Comparison of ENCODE assay signal across 1 cellular context in genomic region chr22:32625985-32626384, GRCh38.
TF ChIP-seq lines count a peak whose summit lies in the region.

No MANE protein-coding gene starts in this region.

TF ChIP-seq in H1, 55 proteins besides CTCF, POLR2A, EP300 and RAD21:
- TF ChIP-seq SUZ12 (IDR thresholded peaks at IDR 0.05; ENCODE audit: low read length), result no peak
- TF ChIP-seq YY1 (IDR thresholded peaks at IDR 0.05; ENCODE audit: low read depth, low read length), result no peak
- TF ChIP-seq SRF (IDR thresholded peaks at IDR 0.05; ENCODE audit: low read depth, low read length), result no peak
- no peak for TF ChIP-seq ZNF274 (IDR thresholded peaks at IDR 0.05; ENCODE audit: borderline replicate concordance, extremely low read depth, low read length)
- TF ChIP-seq RNF2 (IDR thresholded peaks at IDR 0.05; ENCODE audit: borderline replicate concordance, low read depth, low read length, missing control alignments, poor library complexity, severe bottlenecking), result no peak
- no peak for TF ChIP-seq JUN (IDR thresholded peaks at IDR 0.05; ENCODE audit: low read depth, low read length)
- TF ChIP-seq CEBPB (IDR thresholded peaks at IDR 0.05; ENCODE audit: low read depth, low read length), result no peak
